8 cellular contexts compared by ENCODE assay signal in genomic region chr1:3454811-3455618, GRCh38. TPM values are rescaled to one million over a fixed set of nuclear protein-coding genes. Genes with fewer than 3 reads are reported as not detected.
DNase-seq lines count a peak whose midpoint lies in the region; ATAC-seq and TF ChIP-seq lines count a peak whose summit lies in the region.

No MANE protein-coding gene starts in this region.

- H3K4me1 Mint-ChIP-seq in Caco-2 (ENCODE audit: low read depth, unreplicated experiment), result peaks cover 24% of the 10 kb centered on the region

- peak overlapping the region; percentile 80 for H3K4me3 Mint-ChIP-seq in Caco-2 (ENCODE audit: unreplicated experiment)

- no peaks in the 10 kb centered on the region for H3K27me3 Mint-ChIP-seq in Caco-2 (ENCODE audit: insufficient read depth, unreplicated experiment)

- POLR2A ChIA-PET in Caco-2 (lab: Charles Lee), result interaction anchor here (2.5 kb wide), 1 partner anchor 16 kb away, joined by 31 read pairs; no protein-coding TSS in a partner anchor

- no peaks in the 10 kb centered on the region for H3K9me3 Mint-ChIP-seq in Caco-2 (ENCODE audit: unreplicated experiment)

- ATAC-seq in GM19463 (IDR thresholded peaks at IDR 0.05; ENCODE audit: unreplicated experiment), result no peak
- ATAC-seq in HG02970 (IDR thresholded peaks at IDR 0.05; ENCODE audit: low FRiP score, unreplicated experiment), result no peak

- CTCF ChIA-PET in Caco-2 (lab: Charles Lee), result interaction anchor here (0.7 kb wide), 1 partner anchor 17 kb away, joined by 6 read pairs; no protein-coding TSS in a partner anchor

- H3K27ac Mint-ChIP-seq in Caco-2 (ENCODE audit: unreplicated experiment), result peak overlapping the region; percentile 79

- intact Hi-C loops in Caco-2 (cut with micrococcal nuclease; ENCODE audit: unreplicated experiment) (no loop called here), colonic mucosa (cut with DNase I) (no loop called here)

- WGBS in mesodermal cell (ENCODE audit: insufficient coverage in 2 of 2), 2 experiments, result 8 to 10% methylated on average over 20 to 21 of the region's 46 CpGs

- TSS peak; percentile 60 for BruUV-seq in Caco-2 (replicated peaks; lab: Mats Ljungman, UMichigan)

- H3K4me1 ChIP-seq in Caco-2 (peaks cover 64% of the 10 kb centered on the region), colonic mucosa (peaks cover 40% of the 10 kb centered on the region), mesodermal cell (ENCODE audit: control insufficient read depth, insufficient read depth, low read length, poor library complexity, severe bottlenecking) (peaks cover 23% of the 10 kb centered on the region)

- no peaks in the 10 kb centered on the region; the same call in 1 of the 2 replicates for H3K36me3 ChIP-seq in Caco-2 (ENCODE audit: control insufficient read depth, insufficient read depth, low read length)
- no peaks in the 10 kb centered on the region for H3K36me3 ChIP-seq in MG63
- H3K36me3 ChIP-seq in colonic mucosa, result no peaks in the 10 kb centered on the region
- no peaks in the 10 kb centered on the region for H3K36me3 ChIP-seq in mesodermal cell (ENCODE audit: control insufficient read depth, insufficient read depth, low read length)

- H3K27ac ChIP-seq in colonic mucosa (peak overlapping the region; percentile 91), mesodermal cell (ENCODE audit: low read depth, low read length, severe bottlenecking) (peak overlapping the region; percentile 39)

- peak; percentile 75 to 82 for DNase-seq in Caco-2
- DNase-seq in MG63, result no peak
- DNase-seq in colonic mucosa, result peak; percentile 68
- DNase-seq in A172 (ENCODE audit: low spot score), result no peak
- no peak for DNase-seq in stimulated activated CD4-positive, alpha-beta T cell treated with anti-CD3 and anti-CD28 coated beads, Interleukin-1b, Interleukin-23, amount 100 ng/mL, for 48 hours

- no peaks in the 10 kb centered on the region for H3K27me3 ChIP-seq in Caco-2 (replicated peaks; ENCODE audit: control insufficient read depth, insufficient read depth, low read length)
- no peaks in the 10 kb centered on the region; the same call in 1 of the 2 replicates for H3K27me3 ChIP-seq in MG63
- H3K27me3 ChIP-seq in colonic mucosa, result peaks cover 10% of the 10 kb centered on the region

- H3K36me3 Mint-ChIP-seq in Caco-2 (ENCODE audit: insufficient read depth, unreplicated experiment), result peaks cover 15% of the 10 kb centered on the region

- H3K9me3 ChIP-seq in Caco-2 (no peaks in the 10 kb centered on the region), MG63 (no peaks in the 10 kb centered on the region), colonic mucosa (no peaks in the 10 kb centered on the region), mesodermal cell (ENCODE audit: control insufficient read depth, low read length) (no peaks in the 10 kb centered on the region)

- H3K4me3 ChIP-seq in Caco-2 (ENCODE audit: low read depth, low read length), result peak overlapping the region; percentile 71
- H3K4me3 ChIP-seq in MG63, result peak overlapping the region; percentile 33
- peak overlapping the region; percentile 71 for H3K4me3 ChIP-seq in colonic mucosa
- peak overlapping the region; percentile 54 for H3K4me3 ChIP-seq in mesodermal cell (ENCODE audit: extremely low read depth, insufficient read depth, low read length, poor library complexity, severe bottlenecking)

- TF ChIP-seq CTCF in Caco-2 (IDR thresholded peaks at IDR 0.05; ENCODE audit: insufficient read depth in 1 of 2, low read depth in 1 of 2, low read length in 1 of 2, severe bottlenecking in 1 of 2, unreplicated experiment in 1 of 2) (no peak), colonic mucosa (IDR thresholded peaks at IDR 0.05) (no peak)

- H3K9ac ChIP-seq in colonic mucosa (ENCODE audit: low read depth in 2 of 2, low read length in 2 of 2), result peak overlapping the region; percentile 86 to 91

RNA-seq across cellular contexts. Expression of gene ARHGEF16, which starts 0.6 kb away (rescaled TPM):
- total RNA-seq in Caco-2 (2022) (35.6 and 40.6 TPM in 2 replicates), colonic mucosa (10 to 100 TPM; 77.3 to 90.2 TPM)
- 0.13 TPM in 1 of 2 replicates, not detected in the other for total RNA-seq in MG63 (2014; rRNA removed; shearing (Covaris generic); ENCODE audit: low replicate concordance)
- 6.9 TPM for polyA plus RNA-seq in mesodermal cell (2013, experiment 1 of 2)
- 6.5 TPM for polyA plus RNA-seq in mesodermal cell (2013, experiment 2 of 2)
- 1.8 and 3.6 TPM in 2 replicates for total RNA-seq in A172 (2014; rRNA removed; shearing (Covaris generic))

Comparison
In these comparisons a context has a peak if more than half of its experiments do, and no peak if none do; other contexts are left out.
1. DNase-seq: peak in Caco-2 (2 of 2) and colonic mucosa (single experiment); none in MG63 (single experiment), A172 (single experiment) and stimulated activated CD4-positive, alpha-beta T cell treated with anti-CD3 and anti-CD28 coated beads, Interleukin-1b, Interleukin-23, amount 100 ng/mL, for 48 hours (single experiment).
2. Peak in every context shown above with its lines, with median percentiles within 50 percentile points of each other: H3K4me3 ChIP-seq.